1 cellular context compared by ENCODE assay signal in genomic region chr11:117356126-117356761, GRCh38.
TF ChIP-seq lines count a peak whose summit lies in the region.

No MANE protein-coding gene starts in this region.

TF ChIP-seq in K562, 482 proteins besides CTCF, POLR2A, EP300 and RAD21:
- TF ChIP-seq STAT5B (CRISPR knock-in tag; IDR thresholded peaks at IDR 0.05) = no peak
